ENCODE assay signal across 1 cellular context in genomic region chr4:29805245-29805644, GRCh38.
TF ChIP-seq lines count a peak whose summit lies in the region.

No MANE protein-coding gene starts in this region.

TF ChIP-seq in H1, 55 proteins besides CTCF, POLR2A, EP300 and RAD21 (continued from another document):
- TF ChIP-seq, protein P1, sequence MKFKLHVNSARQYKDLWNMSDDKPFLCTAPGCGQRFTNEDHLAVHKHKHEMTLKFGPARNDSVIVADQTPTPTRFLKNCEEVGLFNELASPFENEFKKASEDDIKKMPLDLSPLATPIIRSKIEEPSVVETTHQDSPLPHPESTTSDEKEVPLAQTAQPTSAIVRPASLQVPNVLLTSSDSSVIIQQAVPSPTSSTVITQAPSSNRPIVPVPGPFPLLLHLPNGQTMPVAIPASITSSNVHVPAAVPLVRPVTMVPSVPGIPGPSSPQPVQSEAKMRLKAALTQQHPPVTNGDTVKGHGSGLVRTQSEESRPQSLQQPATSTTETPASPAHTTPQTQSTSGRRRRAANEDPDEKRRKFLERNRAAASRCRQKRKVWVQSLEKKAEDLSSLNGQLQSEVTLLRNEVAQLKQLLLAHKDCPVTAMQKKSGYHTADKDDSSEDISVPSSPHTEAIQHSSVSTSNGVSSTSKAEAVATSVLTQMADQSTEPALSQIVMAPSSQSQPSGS (IDR thresholded peaks at IDR 0.05; ENCODE audit: low read length) = no peak
- TF ChIP-seq TCF12 (IDR thresholded peaks at IDR 0.05; ENCODE audit: low read depth, low read length) = no peak
- no peak for TF ChIP-seq SIRT6 (IDR thresholded peaks at IDR 0.05; ENCODE audit: low read length)
- no peak for TF ChIP-seq ASH2L (IDR thresholded peaks at IDR 0.05; ENCODE audit: low read length)
